ENCODE assay signal across 27 cellular contexts in genomic region chr2:206511283-206511682, GRCh38.
"Had no signal": no experiment of that assay in that cellular context is flagged by ENCODE, and none has a peak within 500 bp of the region (broad histone marks: within the 10 kb centered on the region; RNA-seq: fewer than 3 reads in every experiment).

No MANE protein-coding gene starts in this region.

- H3K27me3 ChIP-seq: ascending aorta, body of pancreas had no signal

- DNase-seq: activated CD4-positive, alpha-beta T cell treated with anti-CD3 and anti-CD28 coated beads for 4 hours; activated CD8-positive, alpha-beta memory T cell treated with anti-CD3 and anti-CD28 coated beads, Interleukin-2, amount 50 U/mL, for 4 hours; activated CD8-positive, alpha-beta T cell treated with anti-CD3 and anti-CD28 coated beads for 36 hours; activated effector memory CD4-positive, alpha-beta T cell treated with anti-CD3 and anti-CD28 coated beads, Interleukin-2, amount 50 U/mL, for 16 hours; activated naive CD4-positive, alpha-beta T cell treated with Interleukin-2 at 50 U/mL for 16 hours; activated naive CD8-positive, alpha-beta T cell treated with anti-CD3 and anti-CD28 coated beads, Interleukin-2, amount 50 U/mL, for 24 hours; activated T-cell treated with anti-CD3 and anti-CD28 coated beads, Interleukin-2, amount 50 U/mL, for 1 hour; amniotic stem cell; body of pancreas; central memory CD4-positive, alpha-beta T cell; MV-4-11; NCI-H1105; NCI-H1436; NCI-H1694 treated with DMSO at 0.1 percent for 48 hours; NCI-H2029 treated with DMSO at 0.1 percent for 48 hours; NCI-H345; NCI-H510A; NCI-H526 treated with DMSO at 0.1 percent for 48 hours; NCI-H82; SIG-M5; T-cell had no signal

- H3K27ac Mint-ChIP-seq: activated CD8-positive, alpha-beta T cell treated with anti-CD3 and anti-CD28 coated beads for 36 hours; activated naive CD4-positive, alpha-beta T cell treated with anti-CD3 and anti-CD28 coated beads, Interleukin-2, amount 50 U/mL, for 72 hours; activated naive CD8-positive, alpha-beta T cell treated with anti-CD3 and anti-CD28 coated beads, Interleukin-2, amount 50 U/mL, for 24 hours; activated T-helper 1 cell treated with anti-CD3 and anti-CD28 coated beads, Interleukin-12 subunit alpha, Interleukin-12 subunit beta, Interleukin-2, Interleukin-4 antibody, amounts not matched to agents 30 ng/mL and 10 ng/mL and 1 ng/mL, durations not matched to agents 14 hours and 24 hours and 36 hours; T-cell had no signal

- H3K9me3 Mint-ChIP-seq: activated CD8-positive, alpha-beta T cell treated with anti-CD3 and anti-CD28 coated beads for 36 hours; activated naive CD4-positive, alpha-beta T cell treated with anti-CD3 and anti-CD28 coated beads, Interleukin-2, amount 50 U/mL, for 72 hours; activated naive CD8-positive, alpha-beta T cell treated with anti-CD3 and anti-CD28 coated beads, Interleukin-2, amount 50 U/mL, for 24 hours; activated T-helper 1 cell treated with anti-CD3 and anti-CD28 coated beads, Interleukin-12 subunit alpha, Interleukin-12 subunit beta, Interleukin-2, Interleukin-4 antibody, amounts not matched to agents 30 ng/mL and 10 ng/mL and 1 ng/mL, durations not matched to agents 14 hours and 24 hours and 36 hours; T-cell had no signal

- H3K36me3 ChIP-seq: ascending aorta had no signal

- H3K9me3 ChIP-seq: ascending aorta, body of pancreas had no signal

- H3K4me3 Mint-ChIP-seq: activated CD8-positive, alpha-beta T cell treated with anti-CD3 and anti-CD28 coated beads for 36 hours; activated naive CD8-positive, alpha-beta T cell treated with anti-CD3 and anti-CD28 coated beads, Interleukin-2, amount 50 U/mL, for 24 hours; activated T-helper 1 cell treated with anti-CD3 and anti-CD28 coated beads, Interleukin-12 subunit alpha, Interleukin-12 subunit beta, Interleukin-2, Interleukin-4 antibody, amounts not matched to agents 30 ng/mL and 10 ng/mL and 1 ng/mL, durations not matched to agents 14 hours and 24 hours and 36 hours; T-cell had no signal

- H3K27ac ChIP-seq: ascending aorta, body of pancreas, SK-N-MC, VCaP had no signal

- H3K4me3 ChIP-seq: ascending aorta, body of pancreas, SK-N-MC had no signal

- H3K4me1 Mint-ChIP-seq: activated naive CD8-positive, alpha-beta T cell treated with anti-CD3 and anti-CD28 coated beads, Interleukin-2, amount 50 U/mL, for 24 hours had no signal

- H3K4me1 ChIP-seq: ascending aorta, body of pancreas had no signal

- ATAC-seq: activated CD4-positive, CD25-positive, alpha-beta regulatory T cell treated with anti-CD3 and anti-CD28 coated beads, Interleukin-2, amount 50 U/mL, for 24 hours; activated CD8-positive, alpha-beta T cell treated with anti-CD3 and anti-CD28 coated beads for 36 hours; activated naive CD4-positive, alpha-beta T cell treated with anti-CD3 and anti-CD28 coated beads, Interleukin-2, amount 50 U/mL, for 72 hours; activated naive CD8-positive, alpha-beta T cell treated with anti-CD3 and anti-CD28 coated beads, Interleukin-2, amount 50 U/mL, for 24 hours; body of pancreas; T-cell had no signal

- H3K36me3 Mint-ChIP-seq: activated naive CD4-positive, alpha-beta T cell treated with anti-CD3 and anti-CD28 coated beads, Interleukin-2, amount 50 U/mL, for 72 hours; T-cell had no signal
